1 cellular context compared by ENCODE assay signal in genomic region chr19:1875646-1876493, GRCh38.
TF ChIP-seq lines count a peak whose summit lies in the region.

No MANE protein-coding gene starts in this region.

TF ChIP-seq in K562, 482 proteins besides CTCF, POLR2A, EP300 and RAD21 (continued from another document and continues in another):
- TF ChIP-seq MYNN (IDR thresholded peaks at IDR 0.05) = peak; percentile 33; the same call in 1 of the 2 replicates
- no peak for TF ChIP-seq MYNN (CRISPR knock-in tag; IDR thresholded peaks at IDR 0.05)
- TF ChIP-seq CXXC5 (CRISPR knock-in tag; IDR thresholded peaks at IDR 0.05) = peak; percentile 100
- TF ChIP-seq, protein P1, sequence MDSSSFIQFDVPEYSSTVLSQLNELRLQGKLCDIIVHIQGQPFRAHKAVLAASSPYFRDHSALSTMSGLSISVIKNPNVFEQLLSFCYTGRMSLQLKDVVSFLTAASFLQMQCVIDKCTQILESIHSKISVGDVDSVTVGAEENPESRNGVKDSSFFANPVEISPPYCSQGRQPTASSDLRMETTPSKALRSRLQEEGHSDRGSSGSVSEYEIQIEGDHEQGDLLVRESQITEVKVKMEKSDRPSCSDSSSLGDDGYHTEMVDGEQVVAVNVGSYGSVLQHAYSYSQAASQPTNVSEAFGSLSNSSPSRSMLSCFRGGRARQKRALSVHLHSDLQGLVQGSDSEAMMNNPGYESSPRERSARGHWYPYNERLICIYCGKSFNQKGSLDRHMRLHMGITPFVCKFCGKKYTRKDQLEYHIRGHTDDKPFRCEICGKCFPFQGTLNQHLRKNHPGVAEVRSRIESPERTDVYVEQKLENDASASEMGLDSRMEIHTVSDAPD (CRISPR knock-in tag; IDR thresholded peaks at IDR 0.05) = no peak
- no peak for TF ChIP-seq PREB (CRISPR knock-in tag; IDR thresholded peaks at IDR 0.05)
- no peak for TF ChIP-seq FOXJ2 (tag; IDR thresholded peaks at IDR 0.05)
- no peak for TF ChIP-seq ZNF217 (CRISPR knock-in tag; IDR thresholded peaks at IDR 0.05)
- no peak for TF ChIP-seq SMARCB1 (IDR thresholded peaks at IDR 0.05; ENCODE audit: insufficient read length, low read depth)
- TF ChIP-seq, protein P2, sequence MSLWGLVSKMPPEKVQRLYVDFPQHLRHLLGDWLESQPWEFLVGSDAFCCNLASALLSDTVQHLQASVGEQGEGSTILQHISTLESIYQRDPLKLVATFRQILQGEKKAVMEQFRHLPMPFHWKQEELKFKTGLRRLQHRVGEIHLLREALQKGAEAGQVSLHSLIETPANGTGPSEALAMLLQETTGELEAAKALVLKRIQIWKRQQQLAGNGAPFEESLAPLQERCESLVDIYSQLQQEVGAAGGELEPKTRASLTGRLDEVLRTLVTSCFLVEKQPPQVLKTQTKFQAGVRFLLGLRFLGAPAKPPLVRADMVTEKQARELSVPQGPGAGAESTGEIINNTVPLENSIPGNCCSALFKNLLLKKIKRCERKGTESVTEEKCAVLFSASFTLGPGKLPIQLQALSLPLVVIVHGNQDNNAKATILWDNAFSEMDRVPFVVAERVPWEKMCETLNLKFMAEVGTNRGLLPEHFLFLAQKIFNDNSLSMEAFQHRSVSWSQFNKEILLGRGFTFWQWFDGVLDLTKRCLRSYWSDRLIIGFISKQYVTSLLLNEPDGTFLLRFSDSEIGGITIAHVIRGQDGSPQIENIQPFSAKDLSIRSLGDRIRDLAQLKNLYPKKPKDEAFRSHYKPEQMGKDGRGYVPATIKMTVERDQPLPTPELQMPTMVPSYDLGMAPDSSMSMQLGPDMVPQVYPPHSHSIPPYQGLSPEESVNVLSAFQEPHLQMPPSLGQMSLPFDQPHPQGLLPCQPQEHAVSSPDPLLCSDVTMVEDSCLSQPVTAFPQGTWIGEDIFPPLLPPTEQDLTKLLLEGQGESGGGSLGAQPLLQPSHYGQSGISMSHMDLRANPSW (CRISPR knock-in tag; IDR thresholded peaks at IDR 0.05) = 0 out of 2 replicates have a peak, but pooled peaks have one; percentile 14
- TF ChIP-seq ZNF239 (CRISPR knock-in tag; IDR thresholded peaks at IDR 0.05) = no peak
- TF ChIP-seq KAT7 (CRISPR knock-in tag; IDR thresholded peaks at IDR 0.05; ENCODE audit: borderline replicate concordance) = no peak
- no peak for TF ChIP-seq ZNF140 (CRISPR knock-in tag; IDR thresholded peaks at IDR 0.05)
- TF ChIP-seq, protein P3, sequence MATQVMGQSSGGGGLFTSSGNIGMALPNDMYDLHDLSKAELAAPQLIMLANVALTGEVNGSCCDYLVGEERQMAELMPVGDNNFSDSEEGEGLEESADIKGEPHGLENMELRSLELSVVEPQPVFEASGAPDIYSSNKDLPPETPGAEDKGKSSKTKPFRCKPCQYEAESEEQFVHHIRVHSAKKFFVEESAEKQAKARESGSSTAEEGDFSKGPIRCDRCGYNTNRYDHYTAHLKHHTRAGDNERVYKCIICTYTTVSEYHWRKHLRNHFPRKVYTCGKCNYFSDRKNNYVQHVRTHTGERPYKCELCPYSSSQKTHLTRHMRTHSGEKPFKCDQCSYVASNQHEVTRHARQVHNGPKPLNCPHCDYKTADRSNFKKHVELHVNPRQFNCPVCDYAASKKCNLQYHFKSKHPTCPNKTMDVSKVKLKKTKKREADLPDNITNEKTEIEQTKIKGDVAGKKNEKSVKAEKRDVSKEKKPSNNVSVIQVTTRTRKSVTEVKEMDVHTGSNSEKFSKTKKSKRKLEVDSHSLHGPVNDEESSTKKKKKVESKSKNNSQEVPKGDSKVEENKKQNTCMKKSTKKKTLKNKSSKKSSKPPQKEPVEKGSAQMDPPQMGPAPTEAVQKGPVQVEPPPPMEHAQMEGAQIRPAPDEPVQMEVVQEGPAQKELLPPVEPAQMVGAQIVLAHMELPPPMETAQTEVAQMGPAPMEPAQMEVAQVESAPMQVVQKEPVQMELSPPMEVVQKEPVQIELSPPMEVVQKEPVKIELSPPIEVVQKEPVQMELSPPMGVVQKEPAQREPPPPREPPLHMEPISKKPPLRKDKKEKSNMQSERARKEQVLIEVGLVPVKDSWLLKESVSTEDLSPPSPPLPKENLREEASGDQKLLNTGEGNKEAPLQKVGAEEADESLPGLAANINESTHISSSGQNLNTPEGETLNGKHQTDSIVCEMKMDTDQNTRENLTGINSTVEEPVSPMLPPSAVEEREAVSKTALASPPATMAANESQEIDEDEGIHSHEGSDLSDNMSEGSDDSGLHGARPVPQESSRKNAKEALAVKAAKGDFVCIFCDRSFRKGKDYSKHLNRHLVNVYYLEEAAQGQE (CRISPR knock-in tag; IDR thresholded peaks at IDR 0.05; ENCODE audit: low read depth) = no peak; the same call in 1 of the 2 replicates
- TF ChIP-seq, protein P4, sequence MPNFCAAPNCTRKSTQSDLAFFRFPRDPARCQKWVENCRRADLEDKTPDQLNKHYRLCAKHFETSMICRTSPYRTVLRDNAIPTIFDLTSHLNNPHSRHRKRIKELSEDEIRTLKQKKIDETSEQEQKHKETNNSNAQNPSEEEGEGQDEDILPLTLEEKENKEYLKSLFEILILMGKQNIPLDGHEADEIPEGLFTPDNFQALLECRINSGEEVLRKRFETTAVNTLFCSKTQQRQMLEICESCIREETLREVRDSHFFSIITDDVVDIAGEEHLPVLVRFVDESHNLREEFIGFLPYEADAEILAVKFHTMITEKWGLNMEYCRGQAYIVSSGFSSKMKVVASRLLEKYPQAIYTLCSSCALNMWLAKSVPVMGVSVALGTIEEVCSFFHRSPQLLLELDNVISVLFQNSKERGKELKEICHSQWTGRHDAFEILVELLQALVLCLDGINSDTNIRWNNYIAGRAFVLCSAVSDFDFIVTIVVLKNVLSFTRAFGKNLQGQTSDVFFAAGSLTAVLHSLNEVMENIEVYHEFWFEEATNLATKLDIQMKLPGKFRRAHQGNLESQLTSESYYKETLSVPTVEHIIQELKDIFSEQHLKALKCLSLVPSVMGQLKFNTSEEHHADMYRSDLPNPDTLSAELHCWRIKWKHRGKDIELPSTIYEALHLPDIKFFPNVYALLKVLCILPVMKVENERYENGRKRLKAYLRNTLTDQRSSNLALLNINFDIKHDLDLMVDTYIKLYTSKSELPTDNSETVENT (CRISPR knock-in tag; IDR thresholded peaks at IDR 0.05) = peak; percentile 89
- no peak for TF ChIP-seq TAF9B (IDR thresholded peaks at IDR 0.05; ENCODE audit: partially characterized antibody)
- no peak for TF ChIP-seq PRPF4 (IDR thresholded peaks at IDR 0.05; ENCODE audit: insufficient read depth, low read depth, low read length, poor library complexity, severe bottlenecking)
- no peak for TF ChIP-seq ETS2 (tag; IDR thresholded peaks at IDR 0.05; ENCODE audit: borderline replicate concordance, poor library complexity, severe bottlenecking)
- TF ChIP-seq PHB (CRISPR knock-in tag; IDR thresholded peaks at IDR 0.05) = no peak
- TF ChIP-seq ZFX (CRISPR knock-in tag; IDR thresholded peaks at IDR 0.05) = peak; percentile 87
- TF ChIP-seq POLR3G (IDR thresholded peaks at IDR 0.05; ENCODE audit: extremely low read depth, insufficient read length, insufficient replicate concordance) = no peak
- TF ChIP-seq SETDB1 (IDR thresholded peaks at IDR 0.05; ENCODE audit: low read length) = no peak
- TF ChIP-seq FIP1L1 (IDR thresholded peaks at IDR 0.05; ENCODE audit: low read depth, low read length, poor library complexity, severe bottlenecking) = peak; percentile 77
- no peak for TF ChIP-seq MTA2 (IDR thresholded peaks at IDR 0.05; ENCODE audit: low read depth)
- TF ChIP-seq JUNB (CRISPR knock-in tag; conservative IDR thresholded peaks at IDR 0.05) = no peak
- TF ChIP-seq PBX2 (CRISPR knock-in tag; IDR thresholded peaks at IDR 0.05; ENCODE audit: low read depth) = no peak
- TF ChIP-seq PBX2 (tag; conservative IDR thresholded peaks at IDR 0.05; ENCODE audit: low read depth) = no peak
- peak; percentile 14 for TF ChIP-seq ZFP36 (IDR thresholded peaks at IDR 0.05; ENCODE audit: low read depth, low read length, partially characterized antibody)
- no peak for TF ChIP-seq FOXA3 (CRISPR knock-in tag; conservative IDR thresholded peaks at IDR 0.05 in 1 of 2, IDR thresholded peaks at IDR 0.05 in 1 of 2)
- no peak for TF ChIP-seq KLF16 (IDR thresholded peaks at IDR 0.05)
- TF ChIP-seq L3MBTL2 (IDR thresholded peaks at IDR 0.05) = peak; percentile 93
- TF ChIP-seq CBX8 (IDR thresholded peaks at IDR 0.05; ENCODE audit: borderline replicate concordance, extremely low read depth, low read depth, low read length, poor library complexity, severe bottlenecking) = no peak
- no peak for TF ChIP-seq ZNF121 (CRISPR knock-in tag; conservative IDR thresholded peaks at IDR 0.05)
- no peak for TF ChIP-seq ZNF589 (CRISPR knock-in tag; IDR thresholded peaks at IDR 0.05; ENCODE audit: low read depth)
- TF ChIP-seq MXI1 (IDR thresholded peaks at IDR 0.05; ENCODE audit: low read depth, low read length) = peak; percentile 75; the same call in 1 of the 2 replicates
- TF ChIP-seq, protein P5, sequence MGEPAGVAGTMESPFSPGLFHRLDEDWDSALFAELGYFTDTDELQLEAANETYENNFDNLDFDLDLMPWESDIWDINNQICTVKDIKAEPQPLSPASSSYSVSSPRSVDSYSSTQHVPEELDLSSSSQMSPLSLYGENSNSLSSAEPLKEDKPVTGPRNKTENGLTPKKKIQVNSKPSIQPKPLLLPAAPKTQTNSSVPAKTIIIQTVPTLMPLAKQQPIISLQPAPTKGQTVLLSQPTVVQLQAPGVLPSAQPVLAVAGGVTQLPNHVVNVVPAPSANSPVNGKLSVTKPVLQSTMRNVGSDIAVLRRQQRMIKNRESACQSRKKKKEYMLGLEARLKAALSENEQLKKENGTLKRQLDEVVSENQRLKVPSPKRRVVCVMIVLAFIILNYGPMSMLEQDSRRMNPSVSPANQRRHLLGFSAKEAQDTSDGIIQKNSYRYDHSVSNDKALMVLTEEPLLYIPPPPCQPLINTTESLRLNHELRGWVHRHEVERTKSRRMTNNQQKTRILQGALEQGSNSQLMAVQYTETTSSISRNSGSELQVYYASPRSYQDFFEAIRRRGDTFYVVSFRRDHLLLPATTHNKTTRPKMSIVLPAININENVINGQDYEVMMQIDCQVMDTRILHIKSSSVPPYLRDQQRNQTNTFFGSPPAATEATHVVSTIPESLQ (CRISPR knock-in tag; IDR thresholded peaks at IDR 0.05) = no peak
- peak; percentile 44 for TF ChIP-seq MXD1 (CRISPR knock-in tag; IDR thresholded peaks at IDR 0.05; ENCODE audit: borderline replicate concordance, poor library complexity, severe bottlenecking)
- peak; percentile 87 for TF ChIP-seq ETS1 (conservative IDR thresholded peaks at IDR 0.05; ENCODE audit: control insufficient read depth, low read depth, low read length)
- no peak for TF ChIP-seq YBX1 (IDR thresholded peaks at IDR 0.05)
- no peak for TF ChIP-seq GATAD2A (IDR thresholded peaks at IDR 0.05)
- no peak for TF ChIP-seq RBM15 (IDR thresholded peaks at IDR 0.05; ENCODE audit: insufficient read depth, low read length)
- no peak for TF ChIP-seq TCF3 (CRISPR knock-in tag; IDR thresholded peaks at IDR 0.05)
